In genomic region chr9:98010450-98010849, GRCh38 we compare ENCODE assay signal across 8 cellular contexts. TPM values are rescaled to one million over a fixed set of nuclear protein-coding genes. Genes with fewer than 3 reads are reported as not detected.
DNase-seq lines count a peak whose midpoint lies in the region; ATAC-seq and TF ChIP-seq lines count a peak whose summit lies in the region.

No MANE protein-coding gene starts in this region.

- H3K27me3 Mint-ChIP-seq in activated CD8-positive, alpha-beta T cell treated with anti-CD3 and anti-CD28 coated beads for 36 hours, result no peaks in the 10 kb centered on the region

- TF ChIP-seq CTCF in activated CD8-positive, alpha-beta T cell treated with anti-CD3 and anti-CD28 coated beads for 36 hours (IDR thresholded peaks at IDR 0.05), result no peak

- in situ Hi-C loops in KBM-7 (cut with MboI; ENCODE audit: low pct_unique_long_range_greater_than_20kb, low sequenced_read_pairs), result no loop called here

- no peak overlapping the region for H3K4me3 Mint-ChIP-seq in activated CD8-positive, alpha-beta T cell treated with anti-CD3 and anti-CD28 coated beads for 36 hours

- H3K9me3 Mint-ChIP-seq in activated CD8-positive, alpha-beta T cell treated with anti-CD3 and anti-CD28 coated beads for 36 hours, result no peaks in the 10 kb centered on the region

- peak overlapping the region; percentile 37 for H3K27ac Mint-ChIP-seq in activated CD8-positive, alpha-beta T cell treated with anti-CD3 and anti-CD28 coated beads for 36 hours

- CTCF ChIA-PET in activated CD8-positive, alpha-beta T cell treated with anti-CD3 and anti-CD28 coated beads for 36 hours (lab: Charles Lee), result interaction anchor here (0.8 to 1.4 kb wide), 3 partner anchors 10 to 87 kb away, joined by 3 to 5 read pairs (median 3); no protein-coding TSS in a partner anchor

- ATAC-seq in GM18868 (IDR thresholded peaks at IDR 0.05; ENCODE audit: unreplicated experiment), result peak; percentile 96
- ATAC-seq in HG02981 (IDR thresholded peaks at IDR 0.05; ENCODE audit: unreplicated experiment), result peak; percentile 90
- peak; percentile 78 for ATAC-seq in activated CD8-positive, alpha-beta T cell treated with anti-CD3 and anti-CD28 coated beads for 36 hours
- ATAC-seq in left lobe of liver, result peak; percentile 34

- DNase-seq in AG08396 (ENCODE audit: low spot score) (peak; percentile 16), left lobe of liver (ENCODE audit: low spot score) (no peak), pons (ENCODE audit: low spot score) (no peak), KBM-7 (no peak)
- peak; percentile 36 for DNase-seq in activated CD8-positive, alpha-beta T cell treated with anti-CD3 and anti-CD28 coated beads for 36 hours
- DNase-seq in activated CD8-positive, alpha-beta memory T cell treated with anti-CD3 and anti-CD28 coated beads, Interleukin-2, amount 50 U/mL, for 48 hours, result no peak

- POLR2A ChIA-PET in activated CD8-positive, alpha-beta T cell treated with anti-CD3 and anti-CD28 coated beads for 36 hours (lab: Charles Lee), result interaction anchor here (1.0 to 1.4 kb wide), 2 partner anchors 12 to 21 kb away, joined by 3 to 5 read pairs; no protein-coding TSS in a partner anchor

- peaks cover 25% of the 10 kb centered on the region for H3K4me1 Mint-ChIP-seq in activated CD8-positive, alpha-beta T cell treated with anti-CD3 and anti-CD28 coated beads for 36 hours (ENCODE audit: low read depth)

- peaks cover 81% of the 10 kb centered on the region for H3K36me3 Mint-ChIP-seq in activated CD8-positive, alpha-beta T cell treated with anti-CD3 and anti-CD28 coated beads for 36 hours (ENCODE audit: low read depth)

- intact Hi-C loops in activated CD8-positive, alpha-beta T cell treated with anti-CD3 and anti-CD28 coated beads for 36 hours (cut with micrococcal nuclease), result no loop called here

RNA-seq across cellular contexts. Expression of gene ANP32B, which starts 27.3 kb away (rescaled TPM):
- total RNA-seq in activated CD8-positive, alpha-beta T cell treated with anti-CD3 and anti-CD28 coated beads for 36 hours, result 100 to 1,000 TPM; 374 to 389 TPM
- total RNA-seq in left lobe of liver, result 29.0 TPM

RNA-seq across cellular contexts. Expression of gene NANS, which starts 46.1 kb away (rescaled TPM):
- 10 to 100 TPM; 51.2 to 51.8 TPM for total RNA-seq in activated CD8-positive, alpha-beta T cell treated with anti-CD3 and anti-CD28 coated beads for 36 hours
- 26.3 TPM for total RNA-seq in left lobe of liver

Comparison
In these comparisons a context has a peak if more than half of its experiments do, and no peak if none do; other contexts are left out.
1. DNase-seq: peak in AG08396 (single experiment) and activated CD8-positive, alpha-beta T cell treated with anti-CD3 and anti-CD28 coated beads for 36 hours (single experiment); none in left lobe of liver (single experiment), pons (single experiment), KBM-7 (single experiment) and activated CD8-positive, alpha-beta memory T cell treated with anti-CD3 and anti-CD28 coated beads, Interleukin-2, amount 50 U/mL, for 48 hours (single experiment).
2. ATAC-seq: peak in every context shown above with its lines; median percentile 96 in GM18868; 90 in HG02981; 78 in activated CD8-positive, alpha-beta T cell treated with anti-CD3 and anti-CD28 coated beads for 36 hours; 34 in left lobe of liver.
3. RNA of gene ANP32B, which starts 27.3 kb away (total RNA-seq): 374 to 389 TPM in activated CD8-positive, alpha-beta T cell treated with anti-CD3 and anti-CD28 coated beads for 36 hours; 29.0 TPM in left lobe of liver (single experiment); every median in the first group is over 10 times any median in the second.